Comparison of ENCODE assay signal across 15 cellular contexts in the genomic region with DNA sequence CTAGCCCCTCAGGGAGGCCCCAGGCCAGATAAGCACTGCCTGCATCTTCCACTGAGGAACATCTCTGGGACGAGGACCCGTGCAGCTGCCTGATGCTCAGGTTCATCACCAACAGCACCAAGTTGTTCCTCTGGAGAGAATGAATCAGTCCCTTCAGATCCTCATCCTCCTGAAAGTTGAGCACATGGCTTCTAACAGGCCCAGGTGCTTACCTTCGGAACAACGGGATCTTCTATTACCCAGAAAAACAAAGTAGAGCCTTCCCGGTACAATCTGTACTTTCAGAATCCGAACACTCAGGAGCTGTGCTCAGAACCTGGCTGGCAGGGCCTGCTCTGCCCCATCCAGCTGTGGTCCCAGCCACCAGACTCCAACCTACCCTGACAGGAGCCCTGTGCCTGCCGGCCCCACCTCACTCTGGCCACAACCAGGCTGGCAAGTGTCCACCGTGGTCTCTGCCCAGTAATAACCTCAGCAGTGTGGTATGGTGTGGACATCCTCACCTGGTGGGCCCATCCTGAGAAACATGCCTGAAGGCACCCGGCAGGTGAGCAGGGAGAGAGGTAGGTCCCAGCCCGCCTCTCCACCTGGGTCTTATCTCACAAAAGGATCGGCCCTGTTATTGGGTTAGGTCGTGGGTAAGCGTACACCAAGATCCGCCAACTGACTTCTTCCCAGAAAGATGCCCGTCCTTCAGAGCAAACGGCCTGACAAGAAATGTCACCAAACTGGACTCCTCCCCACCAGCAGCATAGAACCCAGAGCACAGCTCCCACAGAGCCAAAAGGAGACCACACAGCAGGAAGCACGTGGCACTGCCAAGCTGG. TPM values are rescaled to one million over a fixed set of nuclear protein-coding genes. Genes with fewer than 3 reads are reported as not detected.
A peak's percentile ranks its signal among the peaks of the same experiment; 100 is the strongest.
DNase-seq lines count a peak whose midpoint lies in the region; FAIRE-seq and TF ChIP-seq lines count a peak whose summit lies in the region.
"Had no signal": no experiment of that assay in that cellular context is flagged by ENCODE, and none has a peak within 500 bp of the region (broad histone marks: within the 10 kb centered on the region; RNA-seq: fewer than 3 reads in every experiment).

No MANE protein-coding gene starts in this region.

- H3K27ac ChIP-seq in tibial nerve (peak overlapping the region in 2 of 4 donors; percentile 69 to 77), colonic mucosa (no peak overlapping the region)

- H3K9ac ChIP-seq in colonic mucosa (ENCODE audit: low read depth in 2 of 2, low read length in 2 of 2), result no peak overlapping the region

- TF ChIP-seq EP300 in tibial nerve (IDR thresholded peaks at IDR 0.05), result no peak

- peaks cover 0 to 77% (median 57%) of the 10 kb centered on the region in 4 donors for H3K4me1 ChIP-seq in tibial nerve
- H3K4me1 ChIP-seq in colonic mucosa, result peaks cover 23% of the 10 kb centered on the region

- 85 to 89% methylated on average over 11 to 17 of the region's 17 CpGs for WGBS in tibial nerve, 2 donors

- intact Hi-C loops in colonic mucosa (cut with DNase I), result no loop called here

- DNase-seq in AG09309 (ENCODE audit: low read depth), result no peak
- no peak for DNase-seq in bronchial epithelial cell (ENCODE audit: low read depth)
- peak; percentile 27 for DNase-seq in midbrain (lab: John Stamatoyannopoulos, UW)
- no peak for DNase-seq in tibial nerve (ENCODE audit: low spot score in 2 of 2)
- DNase-seq in DMS53 treated with DMSO at 0.1 percent for 48 hours (lab: John Stamatoyannopoulos, UW; ENCODE audit: unreplicated experiment), result no peak
- DNase-seq in colonic mucosa, result no peak
- DNase-seq in OCI-M1 (lab: John Stamatoyannopoulos, UW), result no peak
- DNase-seq: activated CD4-positive, alpha-beta T cell treated with anti-CD3 and anti-CD28 coated beads, Interleukin-2, amount 50 U/mL, for 48 hours; activated naive CD4-positive, alpha-beta T cell treated with Interleukin-2 at 50 U/mL for 16 hours; KBM-7; NCI-H187; NCI-H524 treated with DMSO at 0.1 percent for 48 hours; T1000 had no signal

- no peak for TF ChIP-seq POLR2A in tibial nerve (IDR thresholded peaks at IDR 0.05)

- H3K27me3 ChIP-seq in bronchial epithelial cell (ENCODE audit: control insufficient read depth, insufficient read depth, low read length) (no peaks in the 10 kb centered on the region), tibial nerve (no peaks in the 10 kb centered on the region), colonic mucosa (no peaks in the 10 kb centered on the region)

- peak; percentile 41 for TF ChIP-seq CTCF in AG09309 (IDR thresholded peaks at IDR 0.05; ENCODE audit: control insufficient read depth, insufficient read depth, low read depth, low read length, missing control alignments)
- 0 out of 2 replicates have a peak, but pooled peaks have one; percentile 12 for TF ChIP-seq CTCF in GM12875 (IDR thresholded peaks at IDR 0.05; ENCODE audit: borderline replicate concordance, insufficient read depth, low read depth, low read length)
- no peak for TF ChIP-seq CTCF in bronchial epithelial cell (IDR thresholded peaks at IDR 0.05; ENCODE audit: insufficient read depth, low read length, severe bottlenecking)
- TF ChIP-seq CTCF in tibial nerve (IDR thresholded peaks at IDR 0.05), result no peak
- TF ChIP-seq CTCF in colonic mucosa (IDR thresholded peaks at IDR 0.05), result no peak

- H3K4me3 ChIP-seq in AG09309 (ENCODE audit: control insufficient read depth, low read depth, low read length) (no peak overlapping the region), GM12875 (ENCODE audit: low read depth, low read length) (no peak overlapping the region), bronchial epithelial cell (ENCODE audit: low read depth, low read length) (no peak overlapping the region), tibial nerve (no peak overlapping the region), colonic mucosa (no peak overlapping the region)

- FAIRE-seq in bronchial epithelial cell (lab: Jason Lieb, UNC), result peak; percentile 55
- FAIRE-seq: urothelium cell line had no signal

- no peaks in the 10 kb centered on the region for H3K36me3 ChIP-seq in bronchial epithelial cell (ENCODE audit: control insufficient read depth, insufficient read depth, low read length)
- no peaks in the 10 kb centered on the region for H3K36me3 ChIP-seq in tibial nerve
- no peaks in the 10 kb centered on the region for H3K36me3 ChIP-seq in colonic mucosa

- H3K9me3 ChIP-seq in tibial nerve (no peaks in the 10 kb centered on the region), colonic mucosa (no peaks in the 10 kb centered on the region)

RNA-seq across cellular contexts. Expression of a gene that starts 34.1 kb away (rescaled TPM):
- 9.7 and 13.8 TPM in 2 replicates for total RNA-seq in bronchial epithelial cell
- total RNA-seq in tibial nerve, result 10 to 100 TPM; 13.8 to 45.9 (median 26.0) TPM
- 10 to 100 TPM; 16.3 to 18.6 TPM for total RNA-seq in colonic mucosa

RNA-seq across cellular contexts. Expression of a gene that starts 49.9 kb away (rescaled TPM):
- total RNA-seq in bronchial epithelial cell (6.7 and 15.3 TPM in 2 replicates), tibial nerve (10 to 100 TPM; 43.5 to 82.2 (median 52.4) TPM), colonic mucosa (10 to 100 TPM; 17.7 to 25.7 TPM)

RNA-seq across cellular contexts. Expression of a gene that starts 55.6 kb away (rescaled TPM):
- total RNA-seq in bronchial epithelial cell, result 142 and 218 TPM in 2 replicates
- total RNA-seq in tibial nerve, result 100 to 1,000 TPM; 391 to 451 (median 434) TPM
- 100 to 1,000 TPM; 190 to 200 TPM for total RNA-seq in colonic mucosa

Comparison
In these comparisons a context has a peak if more than half of its experiments do, and no peak if none do; other contexts are left out.
1. CTCF ChIP-seq: peak in AG09309 (single experiment) and GM12875 (single experiment); none in bronchial epithelial cell (single experiment), tibial nerve (0 of 5) and colonic mucosa (single experiment).